10 cellular contexts compared by ENCODE assay signal in the genomic region with DNA sequence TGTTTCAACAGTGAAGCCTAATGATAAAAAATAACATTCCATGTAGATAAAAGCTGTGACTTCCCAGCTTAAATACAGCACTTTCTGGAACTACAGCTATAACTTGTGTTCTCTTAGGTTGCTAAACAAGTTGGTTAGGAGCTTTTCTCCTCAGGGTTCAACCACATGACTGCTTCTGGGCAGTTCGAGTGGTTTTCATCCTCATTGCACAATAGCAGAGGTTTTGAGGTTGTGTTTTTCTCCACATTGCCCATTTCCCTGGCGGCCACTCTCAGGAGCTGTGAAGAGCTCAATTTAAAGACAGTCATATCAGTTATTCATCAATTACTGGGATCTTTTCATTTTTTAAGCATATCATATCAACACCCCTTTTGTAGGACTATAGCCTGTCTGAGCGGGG.
DNase-seq lines count a peak whose midpoint lies in the region; ATAC-seq and TF ChIP-seq lines count a peak whose summit lies in the region.
"Had no signal": no experiment of that assay in that cellular context is flagged by ENCODE, and none has a peak within 500 bp of the region (broad histone marks: within the 10 kb centered on the region; RNA-seq: fewer than 3 reads in every experiment).

No MANE protein-coding gene starts in this region.

- H3K9me3 ChIP-seq in gastroesophageal sphincter, result no peaks in the 10 kb centered on the region
- no peaks in the 10 kb centered on the region for H3K9me3 ChIP-seq in T-helper 17 cell (ENCODE audit: control insufficient read depth, low read length, poor library complexity, severe bottlenecking)

- H3K4me1 ChIP-seq in ACC112 (ENCODE audit: control insufficient read depth, insufficient read depth, low read length, unreplicated experiment) (peaks cover 58% of the 10 kb centered on the region), gastroesophageal sphincter (peaks cover 0 to 26% (median 2%) of the 10 kb centered on the region in 3 donors)

- H3K27ac Mint-ChIP-seq in T-helper 17 cell, result no peak overlapping the region
- H3K27ac Mint-ChIP-seq: activated T-helper 2 cell treated with anti-CD3 and anti-CD28 coated beads, Interferon-gamma antibody, Interleukin-2, Interleukin-4, amounts not matched to agents 10 μg/mL and 5 μg/mL and 100 μg/mL, durations not matched to agents 14 hours and 24 hours and 36 hours had no signal

- DNase-seq in SKM-1 (lab: John Stamatoyannopoulos, UW; ENCODE audit: unreplicated experiment), result peak; percentile 88
- DNase-seq in omental fat pad (ENCODE audit: low spot score), result no peak
- DNase-seq in activated CD4-positive, alpha-beta T cell treated with anti-CD3 and anti-CD28 coated beads, Interleukin-2, amount 50 U/mL, for 48 hours, result no peak
- no peak for DNase-seq in T-helper 17 cell
- no peak for DNase-seq in activated CD4-positive, CD25-positive, alpha-beta regulatory T cell treated with anti-CD3 and anti-CD28 coated beads, Interleukin-2, amount 50 U/mL, for 72 hours
- no peak for DNase-seq in SW 1271 (lab: John Stamatoyannopoulos, UW)
- DNase-seq: NCI-H2081 had no signal

- H3K36me3 ChIP-seq in ACC112 (ENCODE audit: insufficient read depth, low read length), result no peaks in the 10 kb centered on the region
- H3K36me3 ChIP-seq in gastroesophageal sphincter, result no peaks in the 10 kb centered on the region

- H3K4me3 ChIP-seq in ACC112 (ENCODE audit: low read depth, low read length) (0 out of 2 replicates have a peak overlapping the region, but pooled peaks have one; percentile 2), gastroesophageal sphincter (no peak overlapping the region)

- H2AFZ ChIP-seq in ACC112 (ENCODE audit: low read length, unreplicated experiment), result no peak overlapping the region

- no peaks in the 10 kb centered on the region for H3K79me2 ChIP-seq in ACC112 (ENCODE audit: control insufficient read depth, insufficient read depth, low read length, unreplicated experiment)

- peaks cover 31% of the 10 kb centered on the region for H3K27me3 Mint-ChIP-seq in T-helper 17 cell

- TF ChIP-seq CTCF in gastroesophageal sphincter (IDR thresholded peaks at IDR 0.05) (no peak), omental fat pad (IDR thresholded peaks at IDR 0.05) (no peak)

- no peak overlapping the region for H3K4me3 Mint-ChIP-seq in T-helper 17 cell

- H3K36me3 Mint-ChIP-seq in T-helper 17 cell (ENCODE audit: low read depth), result no peaks in the 10 kb centered on the region

- TF ChIP-seq EP300 in gastroesophageal sphincter (IDR thresholded peaks at IDR 0.05), result no peak

- peak; percentile 50 for ATAC-seq in gastroesophageal sphincter
- ATAC-seq in omental fat pad (ENCODE audit: low FRiP score), result peak; percentile 53
- no peak for ATAC-seq in T-helper 17 cell

- H3K27ac ChIP-seq in ACC112 (ENCODE audit: low read depth, low read length) (peak overlapping the region; percentile 92), gastroesophageal sphincter (peak overlapping the region in 3 of 4 donors; percentile 16 to 64 (median 60))

- peaks cover 2% of the 10 kb centered on the region for H3K4me1 Mint-ChIP-seq in T-helper 17 cell

- WGBS in gastroesophageal sphincter (ENCODE audit: low coverage in 1 of 2), 2 donors, result 82 to 100% methylated on average over 3 of the region's 3 CpGs

- H3K27me3 ChIP-seq in ACC112 (ENCODE audit: insufficient read depth, low read length) (no peaks in the 10 kb centered on the region), gastroesophageal sphincter (no peaks in the 10 kb centered on the region)

- TF ChIP-seq POLR2A in gastroesophageal sphincter (IDR thresholded peaks at IDR 0.05), result no peak
